In the genomic region with DNA sequence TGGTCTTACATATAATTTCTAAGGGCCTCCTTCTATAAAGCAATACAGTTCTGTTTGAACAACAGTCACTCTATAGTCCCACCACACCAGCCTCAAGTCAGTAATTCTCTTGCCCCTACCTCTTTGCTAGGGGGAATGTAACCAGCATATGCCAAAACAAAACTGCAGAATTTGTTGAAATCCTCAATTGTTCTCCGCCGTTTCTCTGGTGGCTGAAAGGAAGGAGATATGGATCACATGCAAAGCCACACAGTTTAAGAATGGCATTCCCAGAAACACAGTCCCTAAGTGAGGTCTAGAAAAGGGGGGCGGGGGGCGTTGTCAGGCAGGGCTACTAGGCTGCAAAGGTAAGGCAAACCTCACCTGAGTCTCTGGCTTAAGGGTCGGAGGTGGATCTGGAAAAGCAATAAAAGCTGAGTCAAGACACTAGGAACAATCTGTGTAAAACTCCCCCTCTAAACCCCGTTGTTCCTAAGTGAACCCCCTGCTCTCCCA, we compare ENCODE assay signal across 8 cellular contexts. TPM values are rescaled to one million over a fixed set of nuclear protein-coding genes. Genes with fewer than 3 reads are reported as not detected.
A peak's percentile ranks its signal among the peaks of the same experiment; 100 is the strongest.
DNase-seq lines count a peak whose midpoint lies in the region; ATAC-seq, FAIRE-seq and TF ChIP-seq lines count a peak whose summit lies in the region.

No MANE protein-coding gene starts in this region.

- H3K27ac Mint-ChIP-seq in activated naive CD4-positive, alpha-beta T cell treated with anti-CD3 and anti-CD28 coated beads, Interleukin-2, amount 10 ng/mL, durations not matched to agents 7 days and 5 days = peak overlapping the region; percentile 98
- H3K27ac Mint-ChIP-seq in memory B cell = peak overlapping the region; percentile 100

- no peak for TF ChIP-seq CTCF in K562 (IDR thresholded peaks at IDR 0.05 in 2 of 3, conservative IDR thresholded peaks at IDR 0.05 in 1 of 3; ENCODE audit: insufficient read depth in 2 of 3, low read depth in 1 of 3, low read length in 3 of 3)
- TF ChIP-seq CTCF in transverse colon (IDR thresholded peaks at IDR 0.05) = no peak

- intact Hi-C loops in K562 (cut with micrococcal nuclease) = loop anchor here (5.0 kb wide), 1 partner anchor 45 kb away; a partner anchor contains a TSS
- intact Hi-C loops in transverse colon (cut with DNase I; ENCODE audit: low total_unique reads) = no loop called here

- DNase-seq in activated naive CD4-positive, alpha-beta T cell treated with anti-CD3 and anti-CD28 coated beads, Interleukin-2, amount 10 ng/mL, durations not matched to agents 7 days and 5 days = no peak
- DNase-seq in activated naive CD4-positive, alpha-beta T cell treated with anti-CD3 and anti-CD28 coated beads, Interleukin-2, amount 50 U/mL, for 16 hours = no peak
- DNase-seq in K562 (ENCODE audit: extremely low read depth in 1 of 4, low spot score in 3 of 4) (no peak), memory B cell (ENCODE audit: low spot score in 2 of 2) (no peak), transverse colon (no peak), NK-92 (lab: John Stamatoyannopoulos, UW; ENCODE audit: unreplicated experiment) (no peak)

- no peak for TF ChIP-seq EP300 in K562 (IDR thresholded peaks at IDR 0.05; ENCODE audit: low read length)
- no peak for TF ChIP-seq EP300 in transverse colon (IDR thresholded peaks at IDR 0.05; ENCODE audit: low read depth)

- ATAC-seq in K562 (no peak), memory B cell (ENCODE audit: low read depth) (no peak), HG03108 (IDR thresholded peaks at IDR 0.05; ENCODE audit: unreplicated experiment) (no peak), GM18861 (IDR thresholded peaks at IDR 0.05; ENCODE audit: unreplicated experiment) (no peak)

- peak overlapping the region; percentile 94 for H3K4me3 Mint-ChIP-seq in activated naive CD4-positive, alpha-beta T cell treated with anti-CD3 and anti-CD28 coated beads, Interleukin-2, amount 10 ng/mL, durations not matched to agents 7 days and 5 days
- peak overlapping the region; percentile 100 for H3K4me3 Mint-ChIP-seq in memory B cell

- H3K4me1 Mint-ChIP-seq in activated naive CD4-positive, alpha-beta T cell treated with anti-CD3 and anti-CD28 coated beads, Interleukin-2, amount 10 ng/mL, durations not matched to agents 7 days and 5 days = peaks cover 73% of the 10 kb centered on the region
- H3K4me1 Mint-ChIP-seq in memory B cell = peaks cover 54% of the 10 kb centered on the region

- BruUV-seq in K562 (replicated peaks; lab: Mats Ljungman, UMichigan) = no TSS peak

- H3K27me3 ChIP-seq in K562 (ENCODE audit: control insufficient read depth in 2 of 2, insufficient read depth in 2 of 2, low read length in 2 of 2) = no peaks in the 10 kb centered on the region
- H3K27me3 ChIP-seq in transverse colon = no peaks in the 10 kb centered on the region

- H3K4me1 ChIP-seq in K562 (replicated peaks in 1 of 2; ENCODE audit: control insufficient read depth in 2 of 2, insufficient read depth in 2 of 2, low read length in 2 of 2) (peaks cover 35 to 37% of the 10 kb centered on the region in 2 experiments; a peak in 4 of 5 replicates), transverse colon (peaks cover 36 to 65% (median 51%) of the 10 kb centered on the region in 4 donors)

- H3K27ac ChIP-seq in K562 (ENCODE audit: extremely low read depth, low read depth, low read length) (peak overlapping the region; percentile 94; the same call in 2 of the 3 replicates), transverse colon (peak overlapping the region; percentile 96 to 98 (median 96))

- peaks cover 91% of the 10 kb centered on the region for H3K79me2 ChIP-seq in K562 (ENCODE audit: control insufficient read depth, insufficient read depth, low read length)

- no peak for TF ChIP-seq POLR2A in K562 (conservative IDR thresholded peaks at IDR 0.05)
- no peak for TF ChIP-seq POLR2A in transverse colon (IDR thresholded peaks at IDR 0.05)

- CTCF ChIA-PET in activated naive CD4-positive, alpha-beta T cell treated with anti-CD3 and anti-CD28 coated beads, Interleukin-2, amount 10 ng/mL, durations not matched to agents 7 days and 5 days (lab: Charles Lee) = interaction anchor here (2.3 kb wide), 1 partner anchor 16 kb away, joined by 10 read pairs; a partner anchor contains a TSS
- CTCF ChIA-PET in K562 (lab: Yijun Ruan, JAX; ENCODE audit: low intra/inter-chr PET ratio) = no interaction called here

- POLR2A ChIA-PET in K562 (lab: Yijun Ruan, JAX) = interaction anchor here (1.1 to 6.6 kb wide), 2 partner anchors 11 to 15 kb away, joined by 3 to 73 read pairs; a partner anchor contains a TSS

- H4K20me1 ChIP-seq in K562 (replicated peaks; ENCODE audit: control insufficient read depth, insufficient read depth, low read length) = peaks cover 5% of the 10 kb centered on the region; the same call in 1 of the 2 replicates

- no peaks in the 10 kb centered on the region for H3K27me3 Mint-ChIP-seq in activated naive CD4-positive, alpha-beta T cell treated with anti-CD3 and anti-CD28 coated beads, Interleukin-2, amount 10 ng/mL, durations not matched to agents 7 days and 5 days
- no peaks in the 10 kb centered on the region for H3K27me3 Mint-ChIP-seq in memory B cell

- H3K9me3 ChIP-seq in K562 (replicated peaks; ENCODE audit: control insufficient read depth, insufficient read depth, low read depth, low read length) (no peaks in the 10 kb centered on the region), transverse colon (no peaks in the 10 kb centered on the region)

- in situ Hi-C loops in K562 (cut with MboI) (no loop called here), transverse colon (cut with MboI; ENCODE audit: low pct_ligation_motif_present in 1 of 4, low pct_unique_long_range_greater_than_20kb in 1 of 4, low sequenced_read_pairs in 3 of 4) (loop anchor here in 1 of 4 donors (25.0 kb wide), 1 partner anchor 900 kb away; no protein-coding TSS in a partner anchor)

- TF ChIP-seq RAD21 in K562 (CRISPR knock-in tag; conservative IDR thresholded peaks at IDR 0.05 in 1 of 2, IDR thresholded peaks at IDR 0.05 in 1 of 2) = no peak

- WGBS in K562 (ENCODE audit: insufficient coverage, low coverage, missing lambda C conversion rate) = 6% methylated on average over 4 of the region's 6 CpGs
- 13 to 25% methylated on average over 2 to 6 of the region's 6 CpGs for WGBS in transverse colon (ENCODE audit: low coverage in 1 of 2), 2 donors

- H3K9ac ChIP-seq in K562 (ENCODE audit: insufficient read depth in 1 of 2, low read depth in 2 of 2, low read length in 2 of 2) = peak overlapping the region; percentile 93 to 98

- H2AFZ ChIP-seq in K562 (ENCODE audit: low read depth, low read length) = no peak overlapping the region

- peak overlapping the region; percentile 72 for H3K4me2 ChIP-seq in K562 (ENCODE audit: insufficient read depth, low read length)

- H3K36me3 Mint-ChIP-seq in activated naive CD4-positive, alpha-beta T cell treated with anti-CD3 and anti-CD28 coated beads, Interleukin-2, amount 10 ng/mL, durations not matched to agents 7 days and 5 days = peaks cover 62% of the 10 kb centered on the region
- H3K36me3 Mint-ChIP-seq in memory B cell = peaks cover 24% of the 10 kb centered on the region

- peak overlapping the region; percentile 79 for H3K4me3 ChIP-seq in K562
- H3K4me3 ChIP-seq in transverse colon = peak overlapping the region; percentile 81 to 90 (median 86)

- peak; percentile 68 for FAIRE-seq in K562 (lab: Jason Lieb, UNC)

- H3K36me3 ChIP-seq in K562 (ENCODE audit: control insufficient read depth, insufficient read depth, low read length) = peaks cover 48% of the 10 kb centered on the region; the same call in 2 of the 3 replicates
- H3K36me3 ChIP-seq in transverse colon = peaks cover 0 to 9% (median 4%) of the 10 kb centered on the region in 4 donors

- no peaks in the 10 kb centered on the region for H3K9me3 Mint-ChIP-seq in activated naive CD4-positive, alpha-beta T cell treated with anti-CD3 and anti-CD28 coated beads, Interleukin-2, amount 10 ng/mL, durations not matched to agents 7 days and 5 days
- H3K9me3 Mint-ChIP-seq in memory B cell = no peaks in the 10 kb centered on the region

- H3K9me1 ChIP-seq in K562 (ENCODE audit: control insufficient read depth, insufficient read depth, low read length) = no peaks in the 10 kb centered on the region

RNA-seq across cellular contexts. Expression of a gene that starts 1.9 kb away (rescaled TPM):
- 21.4 and 38.4 TPM in 2 replicates for total RNA-seq in K562 (2011; cell fraction: chromatin; rRNA removed; ENCODE audit: low replicate concordance)
- 20.0 and 20.1 TPM in 2 replicates for total RNA-seq in K562 (2011; cell fraction: nucleolus; rRNA removed)
- total RNA-seq in K562 (2011; cell fraction: nucleoplasm; rRNA removed) = 23.5 and 23.7 TPM in 2 replicates
- total RNA-seq in K562 (2014; rRNA removed) = 39.0 and 49.9 TPM in 2 replicates
- 27.8 and 28.1 TPM in 2 replicates for total RNA-seq in K562 (2014; rRNA removed; fragmentation: Illumina TruSeq; extraction: Trizol)
- 50.1 and 51.1 TPM in 2 replicates for total RNA-seq in K562 (2015; rRNA removed; fragmentation: Illumina TruSeq; extraction: Trizol)
- total RNA-seq in K562 (2021) = 33.7 and 38.6 TPM in 2 replicates
- 25.0 and 32.7 TPM in 2 replicates for polyA plus RNA-seq in K562 (2011; rRNA removed)
- polyA plus RNA-seq in K562 (2011; cell fraction: cytosol; rRNA removed) = 20.0 and 33.8 TPM in 2 replicates
- polyA plus RNA-seq in K562 (2011; cell fraction: nucleus; rRNA removed) = 16.8 and 28.4 TPM in 2 replicates
- 27.6 and 38.6 TPM in 2 replicates for polyA plus RNA-seq in K562 (2012)
- 53.1 and 87.5 TPM in 2 replicates for polyA plus RNA-seq in K562 (2014; fragmentation: Illumina TruSeq; extraction: Trizol)
- polyA plus RNA-seq in K562 (2014; fragmentation: Nextera tagmentation; extraction: Ambion mirVana) = 1 to 10 TPM; 7.4 TPM
- polyA plus RNA-seq in K562 (2014; rRNA removed) = 34.1 and 36.1 TPM in 2 replicates
- 20.2 and 26.4 TPM in 2 replicates for polyA minus RNA-seq in K562 (2011; rRNA and poly(A)+ RNA removed)
- polyA minus RNA-seq in K562 (2011; cell fraction: cytosol; rRNA and poly(A)+ RNA removed) = 14.2 and 19.9 TPM in 2 replicates
- 7.1 and 10.6 TPM in 2 replicates for polyA minus RNA-seq in K562 (2011; cell fraction: nucleus; rRNA and poly(A)+ RNA removed)
- total RNA-seq in transverse colon = 10 to 100 TPM; 20.6 to 33.5 (median 27.8) TPM

RNA-seq across cellular contexts. Expression of a gene that starts 3.0 kb away (rescaled TPM):
- total RNA-seq in K562 (2011; cell fraction: chromatin; rRNA removed; ENCODE audit: low replicate concordance) = 108 and 173 TPM in 2 replicates
- 80.7 and 98.4 TPM in 2 replicates for total RNA-seq in K562 (2011; cell fraction: nucleolus; rRNA removed)
- 85.2 and 125 TPM in 2 replicates for total RNA-seq in K562 (2011; cell fraction: nucleoplasm; rRNA removed)
- total RNA-seq in K562 (2014; rRNA removed) (39.1 and 42.9 TPM in 2 replicates), K562 (2014; rRNA removed; fragmentation: Illumina TruSeq; extraction: Trizol) (10.7 and 12.0 TPM in 2 replicates), K562 (2015; rRNA removed; fragmentation: Illumina TruSeq; extraction: Trizol) (24.3 and 25.9 TPM in 2 replicates), K562 (2021) (44.6 and 49.5 TPM in 2 replicates), transverse colon (100 to 1,000 TPM in 2 of 4 donors, 10 to 100 TPM in 2; 35.9 to 182 (median 69.2) TPM)
- polyA plus RNA-seq in K562 (2011; rRNA removed) (3.9 and 7.2 TPM in 2 replicates), K562 (2014; fragmentation: Illumina TruSeq; extraction: Trizol) (34.0 and 35.5 TPM in 2 replicates), K562 (2014; fragmentation: Nextera tagmentation; extraction: Ambion mirVana) (1 to 10 TPM; 1.3 TPM), K562 (2014; rRNA removed) (25.8 and 28.5 TPM in 2 replicates)
- 6.9 and 7.1 TPM in 2 replicates for polyA plus RNA-seq in K562 (2011; cell fraction: cytosol; rRNA removed)
- polyA plus RNA-seq in K562 (2011; cell fraction: nucleus; rRNA removed) = 34.8 and 49.0 TPM in 2 replicates
- 45.7 and 51.8 TPM in 2 replicates for polyA plus RNA-seq in K562 (2012)
- polyA minus RNA-seq in K562 (2011; rRNA and poly(A)+ RNA removed) = 11.9 and 13.2 TPM in 2 replicates
- 9.1 and 20.8 TPM in 2 replicates for polyA minus RNA-seq in K562 (2011; cell fraction: cytosol; rRNA and poly(A)+ RNA removed)
- 30.4 and 34.9 TPM in 2 replicates for polyA minus RNA-seq in K562 (2011; cell fraction: nucleus; rRNA and poly(A)+ RNA removed)

RNA-seq across cellular contexts. Expression of a gene that starts 4.9 kb away (rescaled TPM):
- 24.6 and 29.6 TPM in 2 replicates for total RNA-seq in K562 (2011; cell fraction: chromatin; rRNA removed; ENCODE audit: low replicate concordance)
- total RNA-seq in K562 (2011; cell fraction: nucleolus; rRNA removed) = 22.9 and 27.7 TPM in 2 replicates
- 36.2 and 50.7 TPM in 2 replicates for total RNA-seq in K562 (2011; cell fraction: nucleoplasm; rRNA removed)
- total RNA-seq in K562 (2014; rRNA removed) = 47.5 and 75.8 TPM in 2 replicates
- total RNA-seq in K562 (2014; rRNA removed; fragmentation: Illumina TruSeq; extraction: Trizol) = 104 and 117 TPM in 2 replicates
- 114 TPM in 2 replicates for total RNA-seq in K562 (2015; rRNA removed; fragmentation: Illumina TruSeq; extraction: Trizol)
- total RNA-seq in K562 (2021) = 152 and 155 TPM in 2 replicates
- polyA plus RNA-seq in K562 (2011; rRNA removed) = 152 and 170 TPM in 2 replicates
- polyA plus RNA-seq in K562 (2011; cell fraction: cytosol; rRNA removed) = 165 and 263 TPM in 2 replicates
- polyA plus RNA-seq in K562 (2011; cell fraction: nucleus; rRNA removed) = 57.4 and 88.4 TPM in 2 replicates
- 192 and 504 TPM in 2 replicates for polyA plus RNA-seq in K562 (2012)
- polyA plus RNA-seq in K562 (2014; fragmentation: Illumina TruSeq; extraction: Trizol) = 309 and 373 TPM in 2 replicates
- 100 to 1,000 TPM; 246 to 279 TPM for polyA plus RNA-seq in K562 (2014; fragmentation: Nextera tagmentation; extraction: Ambion mirVana)
- 130 and 135 TPM in 2 replicates for polyA plus RNA-seq in K562 (2014; rRNA removed)
- polyA minus RNA-seq in K562 (2011; rRNA and poly(A)+ RNA removed) = 102 and 103 TPM in 2 replicates
- polyA minus RNA-seq in K562 (2011; cell fraction: cytosol; rRNA and poly(A)+ RNA removed) = 54.3 and 65.2 TPM in 2 replicates
- polyA minus RNA-seq in K562 (2011; cell fraction: nucleus; rRNA and poly(A)+ RNA removed) = 10.8 and 28.3 TPM in 2 replicates
- 100 to 1,000 TPM; 209 to 479 (median 394) TPM for total RNA-seq in transverse colon

RNA-seq across cellular contexts. Expression of a gene that starts 14.2 kb away (rescaled TPM):
- total RNA-seq in K562 (2011; cell fraction: chromatin; rRNA removed; ENCODE audit: low replicate concordance) = 89.9 and 155 TPM in 2 replicates
- 115 and 117 TPM in 2 replicates for total RNA-seq in K562 (2011; cell fraction: nucleolus; rRNA removed)
- 129 and 140 TPM in 2 replicates for total RNA-seq in K562 (2011; cell fraction: nucleoplasm; rRNA removed)
- total RNA-seq in K562 (2014; rRNA removed) (28.5 and 34.9 TPM in 2 replicates), K562 (2014; rRNA removed; fragmentation: Illumina TruSeq; extraction: Trizol) (16.6 and 17.8 TPM in 2 replicates), K562 (2015; rRNA removed; fragmentation: Illumina TruSeq; extraction: Trizol) (22.4 and 23.0 TPM in 2 replicates), K562 (2021) (98.9 and 102 TPM in 2 replicates), transverse colon (100 to 1,000 TPM in 1 of 4 donors, 10 to 100 TPM in 3; 52.3 to 113 (median 60.4) TPM)
- polyA plus RNA-seq in K562 (2011; rRNA removed) (61.4 and 81.4 TPM in 2 replicates), K562 (2014; fragmentation: Illumina TruSeq; extraction: Trizol) (146 and 150 TPM in 2 replicates), K562 (2014; fragmentation: Nextera tagmentation; extraction: Ambion mirVana) (10 to 100 TPM; 10.7 to 13.0 TPM), K562 (2014; rRNA removed) (64.6 and 74.6 TPM in 2 replicates)
- 88.4 and 90.5 TPM in 2 replicates for polyA plus RNA-seq in K562 (2011; cell fraction: cytosol; rRNA removed)
- 93.5 and 104 TPM in 2 replicates for polyA plus RNA-seq in K562 (2011; cell fraction: nucleus; rRNA removed)
- 107 and 141 TPM in 2 replicates for polyA plus RNA-seq in K562 (2012)
- 48.9 and 53.2 TPM in 2 replicates for polyA minus RNA-seq in K562 (2011; rRNA and poly(A)+ RNA removed)
- polyA minus RNA-seq in K562 (2011; cell fraction: cytosol; rRNA and poly(A)+ RNA removed) = 64.0 and 77.7 TPM in 2 replicates
- polyA minus RNA-seq in K562 (2011; cell fraction: nucleus; rRNA and poly(A)+ RNA removed) = 18.8 and 38.0 TPM in 2 replicates

RNA-seq across cellular contexts. Expression of a gene that starts 14.7 kb away (rescaled TPM):
- 28.4 and 69.3 TPM in 2 replicates for total RNA-seq in K562 (2011; cell fraction: chromatin; rRNA removed; ENCODE audit: low replicate concordance)
- total RNA-seq in K562 (2011; cell fraction: nucleolus; rRNA removed) = 49.4 and 51.6 TPM in 2 replicates
- total RNA-seq in K562 (2011; cell fraction: nucleoplasm; rRNA removed) = 43.8 and 45.5 TPM in 2 replicates
- total RNA-seq in K562 (2014; rRNA removed) (52.9 and 65.1 TPM in 2 replicates), K562 (2014; rRNA removed; fragmentation: Illumina TruSeq; extraction: Trizol) (25.5 and 25.7 TPM in 2 replicates), K562 (2015; rRNA removed; fragmentation: Illumina TruSeq; extraction: Trizol) (36.6 and 38.1 TPM in 2 replicates), K562 (2021) (61.1 and 61.4 TPM in 2 replicates), transverse colon (10 to 100 TPM in 3 of 4 donors, 1 to 10 TPM in 1; 4.9 to 36.2 (median 30.3) TPM)
- polyA plus RNA-seq in K562 (2011; rRNA removed) (41.1 and 45.5 TPM in 2 replicates), K562 (2014; fragmentation: Illumina TruSeq; extraction: Trizol) (67.2 and 72.9 TPM in 2 replicates), K562 (2014; fragmentation: Nextera tagmentation; extraction: Ambion mirVana) (10 to 100 TPM; 48.8 to 77.9 TPM), K562 (2014; rRNA removed) (72.9 and 90.0 TPM in 2 replicates)
- 72.7 and 84.6 TPM in 2 replicates for polyA plus RNA-seq in K562 (2011; cell fraction: cytosol; rRNA removed)
- polyA plus RNA-seq in K562 (2011; cell fraction: nucleus; rRNA removed) = 74.5 and 78.4 TPM in 2 replicates
- polyA plus RNA-seq in K562 (2012) = 54.2 and 70.9 TPM in 2 replicates
- polyA minus RNA-seq in K562 (2011; rRNA and poly(A)+ RNA removed) = 21.2 and 32.3 TPM in 2 replicates
- 21.1 and 28.9 TPM in 2 replicates for polyA minus RNA-seq in K562 (2011; cell fraction: cytosol; rRNA and poly(A)+ RNA removed)
- 13.3 and 18.7 TPM in 2 replicates for polyA minus RNA-seq in K562 (2011; cell fraction: nucleus; rRNA and poly(A)+ RNA removed)
